1 cellular context compared by ENCODE assay signal in genomic region chr22:44661070-44661469, GRCh38.
TF ChIP-seq lines count a peak whose summit lies in the region.

No MANE protein-coding gene starts in this region.

TF ChIP-seq in GM23338, 12 proteins besides CTCF, POLR2A, EP300 and RAD21 (continued from another document):
- TF ChIP-seq ZNF462 (CRISPR knock-in tag; IDR thresholded peaks at IDR 0.05) (0 out of 2 replicates have a peak, but pooled peaks have one; percentile 20), CREB1 (CRISPR knock-in tag; IDR thresholded peaks at IDR 0.05; ENCODE audit: low read depth) (0 out of 2 replicates have a peak, but pooled peaks have one; percentile 37), ETS1 (IDR thresholded peaks at IDR 0.05) (no peak)
